In genomic region chr1:44654621-44655187, GRCh38 we compare ENCODE assay signal across 15 cellular contexts. TPM values are rescaled to one million over a fixed set of nuclear protein-coding genes. Genes with fewer than 3 reads are reported as not detected.
DNase-seq lines count a peak whose midpoint lies in the region; ATAC-seq and TF ChIP-seq lines count a peak whose summit lies in the region.
"Had no signal": no experiment of that assay in that cellular context is flagged by ENCODE, and none has a peak within 500 bp of the region (broad histone marks: within the 10 kb centered on the region; RNA-seq: fewer than 3 reads in every experiment).

No MANE protein-coding gene starts in this region.

- H3K4me3 ChIP-seq in HEK293 (ENCODE audit: low read depth, low read length) (no peak overlapping the region), osteoblast (ENCODE audit: insufficient read depth, low read length) (no peak overlapping the region)
- H3K4me3 ChIP-seq: A549 had no signal

- DNase-seq in central memory CD8-positive, alpha-beta T cell (ENCODE audit: low spot score in 2 of 2) = no peak
- DNase-seq in osteoblast (ENCODE audit: insufficient read length, low spot score, missing footprints) (peak; percentile 49), Ammon's horn (ENCODE audit: low spot score) (no peak), left colon (no peak), islet precursor cell (no peak)
- DNase-seq: 8988T; CD4-positive, alpha-beta memory T cell; COR-L47; GF-D8; GOT3 had no signal

- POLR2A ChIA-PET in HEK293 (lab: Yijun Ruan, JAX) = no interaction called here

- H3K4me2 ChIP-seq in osteoblast (ENCODE audit: insufficient read depth, low read length) = no peak overlapping the region
- H3K4me2 ChIP-seq: A549 had no signal

- CTCF ChIA-PET in HEK293 (lab: Yijun Ruan, JAX) = interaction anchor here (0.6 to 1.7 kb wide), 7 partner anchors 21 to 456 kb away, joined by 3 to 7 read pairs (median 3); no protein-coding TSS in a partner anchor

- H3K27ac Mint-ChIP-seq in central memory CD8-positive, alpha-beta T cell (ENCODE audit: low read depth) = peak overlapping the region; percentile 57

- peaks cover 0 to 34% of the 10 kb centered on the region in 2 experiments; a peak in 1 of 3 replicates for H3K36me3 ChIP-seq in HEK293 (ENCODE audit: control insufficient read depth in 2 of 2, insufficient read depth in 1 of 2, low read length in 2 of 2)
- H3K36me3 ChIP-seq in osteoblast (ENCODE audit: insufficient read depth, low read length) = peaks cover 23% of the 10 kb centered on the region

- TF ChIP-seq CTCF in HEK293 (tag by site-specific recombination; IDR thresholded peaks at IDR 0.05) (no peak), osteoblast (IDR thresholded peaks at IDR 0.05; ENCODE audit: extremely low read depth, low read depth, low read length) (no peak)

- no peak overlapping the region for H3K4me3 Mint-ChIP-seq in central memory CD8-positive, alpha-beta T cell
- H3K4me3 Mint-ChIP-seq: CD4-positive, alpha-beta memory T cell had no signal

- H3K27ac ChIP-seq in HEK293 (ENCODE audit: extremely low read depth, low read depth, low read length) (no peak overlapping the region), osteoblast (ENCODE audit: low read depth, low read length) (no peak overlapping the region)
- H3K27ac ChIP-seq: A549 had no signal

- no peaks in the 10 kb centered on the region for H3K4me1 ChIP-seq in HEK293 (ENCODE audit: control insufficient read depth, insufficient read depth, low read length)
- H3K4me1 ChIP-seq in osteoblast (ENCODE audit: insufficient read depth, low read length) = no peaks in the 10 kb centered on the region
- H3K4me1 ChIP-seq: A549 had no signal

- H4K20me1 ChIP-seq in osteoblast (ENCODE audit: insufficient read depth, low read length) = peaks cover 4% of the 10 kb centered on the region

- H3K27me3 Mint-ChIP-seq in central memory CD8-positive, alpha-beta T cell = no peaks in the 10 kb centered on the region
- H3K27me3 Mint-ChIP-seq: CD4-positive, alpha-beta memory T cell had no signal

- H3K79me2 ChIP-seq in osteoblast (ENCODE audit: insufficient read depth, low read length) = no peaks in the 10 kb centered on the region

- H2AFZ ChIP-seq in osteoblast (ENCODE audit: low read length) = no peak overlapping the region

- H3K9me3 Mint-ChIP-seq in central memory CD8-positive, alpha-beta T cell = no peaks in the 10 kb centered on the region
- H3K9me3 Mint-ChIP-seq: CD4-positive, alpha-beta memory T cell had no signal

- H3K36me3 Mint-ChIP-seq in central memory CD8-positive, alpha-beta T cell (ENCODE audit: insufficient read depth) = peaks cover 7% of the 10 kb centered on the region

- intact Hi-C loops in left colon (cut with DNase I, micrococcal nuclease) = loop anchor here in 1 of 2 donors (10.0 kb wide), 1 partner anchor 250 kb away; the partner anchor contains the start of gene RNF220

- no peaks in the 10 kb centered on the region for H3K4me1 Mint-ChIP-seq in central memory CD8-positive, alpha-beta T cell

- ATAC-seq in central memory CD8-positive, alpha-beta T cell (replicated peaks; ENCODE audit: extremely low read depth, poor library complexity, severe bottlenecking) = no peak
- ATAC-seq in esophagus mucosa (no peak), left colon (no peak)

- no peaks in the 10 kb centered on the region for H3K9me3 ChIP-seq in HEK293 (ENCODE audit: control insufficient read depth, insufficient read depth, low read depth, low read length)
- no peaks in the 10 kb centered on the region for H3K9me3 ChIP-seq in osteoblast (ENCODE audit: low read depth, low read length)
- H3K9me3 ChIP-seq: A549 had no signal

- no peaks in the 10 kb centered on the region for H3K27me3 ChIP-seq in osteoblast (ENCODE audit: insufficient read depth, low read length)

TF ChIP-seq in HEK293, 187 proteins besides CTCF, POLR2A, EP300 and RAD21:
- no peak for TF ChIP-seq ZNF747 (tag by site-specific recombination; IDR thresholded peaks at IDR 0.05)
- TF ChIP-seq ZNF549 (tag by site-specific recombination; IDR thresholded peaks at IDR 0.05) = no peak
- TF ChIP-seq ZNF600 (tag by site-specific recombination; IDR thresholded peaks at IDR 0.05) = 0 out of 2 replicates have a peak, but pooled peaks have one; percentile 29

RNA-seq across cellular contexts. Expression of gene TMEM53, which starts 19.6 kb away (rescaled TPM):
- total RNA-seq in osteoblast (6.9 and 7.7 TPM in 2 replicates), esophagus mucosa (4.4 TPM), left colon (10 to 100 TPM; 31.3 to 35.7 TPM)

RNA-seq across cellular contexts. Expression of gene ARMH1, which starts 19.8 kb away (rescaled TPM):
- 3.2 and 4.3 TPM in 2 replicates for total RNA-seq in osteoblast
- total RNA-seq in esophagus mucosa = not detected
- total RNA-seq in left colon = 1 to 10 TPM; 1.1 to 2.3 TPM
- total RNA-seq: Daoy, G401 had no signal
